Comparison of ENCODE assay signal across 26 cellular contexts in genomic region chr4:33340168-33340567, GRCh38.
"Had no signal": no experiment of that assay in that cellular context is flagged by ENCODE, and none has a peak within 500 bp of the region (broad histone marks: within the 10 kb centered on the region; RNA-seq: fewer than 3 reads in every experiment).

No MANE protein-coding gene starts in this region.

- H3K4me1 ChIP-seq: adrenal gland, body of pancreas, esophagus squamous epithelium, gastroesophageal sphincter, heart right ventricle had no signal

- H3K9me3 ChIP-seq: body of pancreas had no signal

- H3K27me3 ChIP-seq: adrenal gland, body of pancreas, esophagus squamous epithelium, gastroesophageal sphincter, heart right ventricle, hepatocyte had no signal

- H3K4me3 ChIP-seq: adrenal gland, body of pancreas, esophagus squamous epithelium, gastroesophageal sphincter, heart right ventricle, hepatocyte had no signal

- H3K4me2 ChIP-seq: hepatocyte had no signal

- H2AFZ ChIP-seq: hepatocyte had no signal

- DNase-seq: activated CD4-positive, alpha-beta memory T cell treated with anti-CD3 and anti-CD28 coated beads for 36 hours; activated CD4-positive, alpha-beta T cell treated with anti-CD3 and anti-CD28 coated beads for 36 hours; activated CD4-positive, alpha-beta T cell treated with anti-CD3 and anti-CD28 coated beads, Interleukin-2, amount 10 ng/mL, durations not matched to agents 24 days and 14 days; activated CD4-positive, CD25-positive, alpha-beta regulatory T cell; activated CD4-positive, CD25-positive, alpha-beta regulatory T cell treated with anti-CD3 and anti-CD28 coated beads, Interleukin-2, amount 50 U/mL, for 72 hours; activated CD8-positive, alpha-beta memory T cell treated with anti-CD3 and anti-CD28 coated beads, Interleukin-2, amount 10 ng/mL, durations not matched to agents 7 days and 5 days; activated CD8-positive, alpha-beta memory T cell treated with anti-CD3 and anti-CD28 coated beads, Interleukin-2, amount 50 U/mL, for 4 hours; activated CD8-positive, alpha-beta T cell treated with anti-CD3 and anti-CD28 coated beads, Interleukin-2, amount 10 ng/mL, durations not matched to agents 7 days and 5 days; activated effector memory CD4-positive, alpha-beta T cell treated with anti-CD3 and anti-CD28 coated beads, Interleukin-2, amount 50 U/mL, for 16 hours; activated naive CD4-positive, alpha-beta T cell treated with anti-CD3 and anti-CD28 coated beads for 36 hours; activated naive CD8-positive, alpha-beta T cell treated with anti-CD3 and anti-CD28 coated beads for 36 hours; activated naive CD8-positive, alpha-beta T cell treated with anti-CD3 and anti-CD28 coated beads, Interleukin-2, amount 50 U/mL, for 24 hours; activated T-cell treated with anti-CD3 and anti-CD28 coated beads, Interleukin-2, amount 50 U/mL, for 1 hour; activated T-cell treated with anti-CD3 and anti-CD28 coated beads, Interleukin-2, amount 50 U/mL, for 48 hours; adrenal gland; amygdala; body of pancreas; caudate nucleus; effector CD8-positive, alpha-beta T cell; esophagus squamous epithelium; foreskin melanocyte; heart right ventricle; T1000 had no signal

- ATAC-seq: activated CD4-positive, alpha-beta T cell treated with anti-CD3 and anti-CD28 coated beads for 36 hours; activated CD8-positive, alpha-beta memory T cell treated with anti-CD3 and anti-CD28 coated beads, Interleukin-2, amount 10 ng/mL, durations not matched to agents 7 days and 5 days; activated CD8-positive, alpha-beta T cell treated with anti-CD3 and anti-CD28 coated beads, Interleukin-2, amount 10 ng/mL, durations not matched to agents 7 days and 5 days; activated naive CD8-positive, alpha-beta T cell treated with anti-CD3 and anti-CD28 coated beads, Interleukin-2, amount 50 U/mL, for 24 hours; body of pancreas; gastroesophageal sphincter; heart right ventricle had no signal

- H3K36me3 ChIP-seq: adrenal gland, esophagus squamous epithelium, gastroesophageal sphincter, heart right ventricle had no signal

- H3K79me2 ChIP-seq: hepatocyte had no signal

- H3K27ac ChIP-seq: adrenal gland, body of pancreas, epithelial cell of prostate, esophagus squamous epithelium, gastroesophageal sphincter, heart right ventricle, hepatocyte had no signal
